Comparison of ENCODE assay signal across 11 cellular contexts in genomic region chr4:141702472-141703182, GRCh38.
DNase-seq lines count a peak whose midpoint lies in the region; ATAC-seq and TF ChIP-seq lines count a peak whose summit lies in the region.
"Had no signal": no experiment of that assay in that cellular context is flagged by ENCODE, and none has a peak within 500 bp of the region (broad histone marks: within the 10 kb centered on the region; RNA-seq: fewer than 3 reads in every experiment).

No MANE protein-coding gene starts in this region.

- no peaks in the 10 kb centered on the region for H3K27me3 Mint-ChIP-seq in osteocyte (ENCODE audit: unreplicated experiment)

- no peaks in the 10 kb centered on the region for H3K4me1 Mint-ChIP-seq in osteocyte (ENCODE audit: unreplicated experiment)

- no peak overlapping the region for H3K27ac Mint-ChIP-seq in osteocyte (ENCODE audit: unreplicated experiment)
- H3K27ac Mint-ChIP-seq: naive thymus-derived CD4-positive, alpha-beta T cell had no signal

- peak; percentile 7 for TF ChIP-seq CTCF in osteocyte (IDR thresholded peaks at IDR 0.05)

- H3K9me3 Mint-ChIP-seq in osteocyte (ENCODE audit: unreplicated experiment): peaks cover 39% of the 10 kb centered on the region

- peaks cover 15% of the 10 kb centered on the region for H3K36me3 Mint-ChIP-seq in osteocyte (ENCODE audit: unreplicated experiment)
- H3K36me3 Mint-ChIP-seq: naive thymus-derived CD4-positive, alpha-beta T cell had no signal

- DNase-seq in NCI-H1105 treated with DMSO at 0.1 percent for 48 hours (lab: John Stamatoyannopoulos, UW): peak; percentile 4
- no peak for DNase-seq in NCI-H1105 (lab: John Stamatoyannopoulos, UW)
- peak; percentile 19 for DNase-seq in M059J (ENCODE audit: low read depth)
- DNase-seq in dermis microvascular lymphatic vessel endothelial cell (ENCODE audit: low read depth in 2 of 2): peak; percentile 5 to 29
- DNase-seq in osteocyte (ENCODE audit: extremely low spot score, unreplicated experiment): no peak
- no peak for DNase-seq in NOMO-1 treated with DMSO at 0.1 percent for 48 hours (lab: John Stamatoyannopoulos, UW; ENCODE audit: unreplicated experiment)
- no peak for DNase-seq in activated effector memory CD4-positive, alpha-beta T cell treated with Interleukin-2 at 50 U/mL for 16 hours
- DNase-seq: activated naive CD4-positive, alpha-beta T cell; hypothalamus; naive thymus-derived CD4-positive, alpha-beta T cell had no signal

- no peak overlapping the region for H3K4me3 Mint-ChIP-seq in osteocyte (ENCODE audit: unreplicated experiment)
- H3K4me3 Mint-ChIP-seq: naive thymus-derived CD4-positive, alpha-beta T cell had no signal

- no peak for ATAC-seq in HG02973 (IDR thresholded peaks at IDR 0.05; ENCODE audit: unreplicated experiment)
- ATAC-seq: naive thymus-derived CD4-positive, alpha-beta T cell had no signal

Comparison
In these comparisons a context has a peak if more than half of its experiments do, and no peak if none do; other contexts are left out.
1. DNase-seq: peak in NCI-H1105 treated with DMSO at 0.1 percent for 48 hours (single experiment), M059J (single experiment) and dermis microvascular lymphatic vessel endothelial cell (2 of 2); none in NCI-H1105 (single experiment), osteocyte (single experiment), NOMO-1 treated with DMSO at 0.1 percent for 48 hours (single experiment) and activated effector memory CD4-positive, alpha-beta T cell treated with Interleukin-2 at 50 U/mL for 16 hours (single experiment).